In genomic region chr15:69045810-69046209, GRCh38 we compare ENCODE assay signal across 10 cellular contexts. TPM values are rescaled to one million over a fixed set of nuclear protein-coding genes. Genes with fewer than 3 reads are reported as not detected.
DNase-seq lines count a peak whose midpoint lies in the region; ATAC-seq and TF ChIP-seq lines count a peak whose summit lies in the region.
"Had no signal": no experiment of that assay in that cellular context is flagged by ENCODE, and none has a peak within 500 bp of the region (broad histone marks: within the 10 kb centered on the region; RNA-seq: fewer than 3 reads in every experiment).

No MANE protein-coding gene starts in this region.

- H3F3A ChIP-seq in SK-N-SH (replicated peaks; ENCODE audit: insufficient read depth) (peaks cover 17% of the 10 kb centered on the region), smooth muscle cell (ENCODE audit: low read depth) (peaks cover 4% of the 10 kb centered on the region)

- H3K4me3 ChIP-seq in SK-N-SH (ENCODE audit: low read depth in 2 of 2, low read length in 1 of 2) (no peak overlapping the region), foreskin fibroblast (ENCODE audit: low read depth in 1 of 2, low read length in 2 of 2) (no peak overlapping the region), smooth muscle cell (no peak overlapping the region)

- 56% methylated on average over 3 of the region's 8 CpGs for WGBS in SK-N-SH (ENCODE audit: low lambda C conversion rate)
- WGBS in smooth muscle cell (ENCODE audit: low lambda C conversion rate), result 57% methylated on average over 8 of the region's 8 CpGs

- H2AFZ ChIP-seq in SK-N-SH (ENCODE audit: low read depth), result peak overlapping the region; percentile 68; the same call in 1 of the 2 replicates
- H2AFZ ChIP-seq in smooth muscle cell (ENCODE audit: low read depth), result no peak overlapping the region

- H3K4me1 ChIP-seq in SK-N-SH (ENCODE audit: control insufficient read depth in 1 of 2, insufficient read depth in 2 of 2, low read depth in 1 of 2, low read length in 1 of 2) (peaks cover 6 to 9% of the 10 kb centered on the region in 2 experiments; a peak in 3 of 4 replicates), smooth muscle cell (ENCODE audit: low read depth) (peaks cover 10% of the 10 kb centered on the region)

- H3K36me3 ChIP-seq in SK-N-SH (replicated peaks in 1 of 2; ENCODE audit: control insufficient read depth in 1 of 2, insufficient read depth in 2 of 2, low read length in 1 of 2) (no peaks in the 10 kb centered on the region), smooth muscle cell (ENCODE audit: low read depth) (no peaks in the 10 kb centered on the region)

- CTCF ChIA-PET in SK-N-SH (lab: Yijun Ruan, JAX), result interaction anchor here (1.0 to 4.0 kb wide), 6 partner anchors 9 to 349 kb away, joined by 3 to 32 read pairs (median 4); no protein-coding TSS in a partner anchor

- TF ChIP-seq CTCF in SK-N-SH (IDR thresholded peaks at IDR 0.05) (no peak), foreskin fibroblast (IDR thresholded peaks at IDR 0.05; ENCODE audit: low read depth, low read length) (peak; percentile 20), smooth muscle cell (IDR thresholded peaks at IDR 0.05; ENCODE audit: borderline replicate concordance, insufficient read depth, poor library complexity, severe bottlenecking) (peak; percentile 26)

- TF ChIP-seq RAD21 in SK-N-SH (IDR thresholded peaks at IDR 0.05; ENCODE audit: low read length), result no peak

- no peaks in the 10 kb centered on the region for H3K27me3 ChIP-seq in SK-N-SH (ENCODE audit: insufficient read depth)
- H3K27me3 ChIP-seq in smooth muscle cell (ENCODE audit: low read depth), result no peaks in the 10 kb centered on the region

- H3K9ac ChIP-seq in SK-N-SH, result no peak overlapping the region; the same call in 1 of the 2 replicates
- H3K9ac ChIP-seq in smooth muscle cell (ENCODE audit: low read depth), result no peak overlapping the region

- H3K9me3 ChIP-seq in SK-N-SH (no peaks in the 10 kb centered on the region), smooth muscle cell (replicated peaks; ENCODE audit: low read depth) (no peaks in the 10 kb centered on the region)

- ATAC-seq in GM21381 (IDR thresholded peaks at IDR 0.05; ENCODE audit: unreplicated experiment) (no peak), HG03342 (IDR thresholded peaks at IDR 0.05; ENCODE audit: unreplicated experiment) (no peak)

- POLR2A ChIA-PET in SK-N-SH (lab: Yijun Ruan, JAX), result interaction anchor here (0.9 kb wide), 1 partner anchor 114 kb away, joined by 3 read pairs; the partner anchor contains the start of gene GLCE

- no peaks in the 10 kb centered on the region for H4K20me1 ChIP-seq in SK-N-SH (ENCODE audit: insufficient read depth)
- H4K20me1 ChIP-seq in smooth muscle cell (ENCODE audit: low read depth), result no peaks in the 10 kb centered on the region

- no peak for TF ChIP-seq EP300 in SK-N-SH (IDR thresholded peaks at IDR 0.05; ENCODE audit: borderline replicate concordance in 1 of 2, low read depth in 1 of 2, low read length in 1 of 2)

- peak; percentile 34 for DNase-seq in NCI-H82 (lab: John Stamatoyannopoulos, UW)
- DNase-seq in NCI-H82 treated with DMSO at 0.1 percent for 48 hours (lab: John Stamatoyannopoulos, UW; ENCODE audit: unreplicated experiment), result no peak
- DNase-seq in SK-N-SH, result no peak
- peak in 1 of 2 donors; percentile 18 for DNase-seq in foreskin fibroblast
- DNase-seq in smooth muscle cell (lab: John Stamatoyannopoulos, UW; ENCODE audit: unreplicated experiment), result no peak
- DNase-seq in LoVo (ENCODE audit: low spot score), result no peak
- DNase-seq: activated CD4-positive, alpha-beta T cell treated with anti-CD3 and anti-CD28 coated beads, Interleukin-2, amount 50 U/mL, for 48 hours; SHP77 treated with DMSO at 0.1 percent for 48 hours had no signal

- H3K79me2 ChIP-seq in SK-N-SH (ENCODE audit: insufficient read depth) (no peaks in the 10 kb centered on the region), smooth muscle cell (ENCODE audit: low read depth) (no peaks in the 10 kb centered on the region)

- peak overlapping the region in 1 of 2 experiments; percentile 58; a peak in 2 of 4 replicates for H3K27ac ChIP-seq in SK-N-SH (ENCODE audit: low read depth in 2 of 2, low read length in 1 of 2)
- peak overlapping the region; percentile 52 for H3K27ac ChIP-seq in smooth muscle cell (ENCODE audit: low read depth)

- H3K9me2 ChIP-seq in SK-N-SH, result no peaks in the 10 kb centered on the region

- H3K4me2 ChIP-seq in SK-N-SH (peak overlapping the region; percentile 53; the same call in 1 of the 2 replicates), smooth muscle cell (peak overlapping the region; percentile 74)

TF ChIP-seq in SK-N-SH, 30 proteins besides CTCF, POLR2A, EP300 and RAD21:
- TF ChIP-seq POLR2AphosphoS5 (IDR thresholded peaks at IDR 0.05; ENCODE audit: low read depth, low read length) (no peak), MXI1 (IDR thresholded peaks at IDR 0.05; ENCODE audit: low read depth, low read length) (no peak), JUND (IDR thresholded peaks at IDR 0.05) (no peak), USF1 (IDR thresholded peaks at IDR 0.05; ENCODE audit: borderline replicate concordance, low read depth) (no peak), TCF12 (IDR thresholded peaks at IDR 0.05) (no peak), RFX5 (IDR thresholded peaks at IDR 0.05; ENCODE audit: low read length) (no peak)

RNA-seq across cellular contexts. Expression of gene NOX5, which starts 31.3 kb away (rescaled TPM):
- polyA plus RNA-seq in SK-N-SH (2012; rRNA removed) (0.02 and 0.05 TPM in 2 replicates), smooth muscle cell (0.16 and 0.50 TPM in 2 replicates)
- polyA plus RNA-seq in SK-N-SH (2012; cell fraction: cytosol; rRNA removed), result 0.03 and 0.05 TPM in 2 replicates
- 0.06 and 0.12 TPM in 2 replicates for polyA plus RNA-seq in SK-N-SH (2012; cell fraction: nucleus; rRNA removed)
- 0.04 and 0.22 TPM in 2 replicates for total RNA-seq in smooth muscle cell
